9 cellular contexts compared by ENCODE assay signal in genomic region chr2:85579266-85579935, GRCh38. TPM values are rescaled to one million over a fixed set of nuclear protein-coding genes. Genes with fewer than 3 reads are reported as not detected.
DNase-seq lines count a peak whose midpoint lies in the region; ATAC-seq and TF ChIP-seq lines count a peak whose summit lies in the region.
"Had no signal": no experiment of that assay in that cellular context is flagged by ENCODE, and none has a peak within 500 bp of the region (broad histone marks: within the 10 kb centered on the region; RNA-seq: fewer than 3 reads in every experiment).

No MANE protein-coding gene starts in this region.

- peaks cover 42 to 57% (median 46%) of the 10 kb centered on the region in 3 donors for H3K4me1 Mint-ChIP-seq in CD8-positive, alpha-beta memory T cell

- H3K9me2 ChIP-seq in PC-3 (replicated peaks; ENCODE audit: low read length): no peaks in the 10 kb centered on the region

- H3K9me3 Mint-ChIP-seq in CD8-positive, alpha-beta memory T cell: no peaks in the 10 kb centered on the region

- TF ChIP-seq CTCF in PC-3 (conservative IDR thresholded peaks at IDR 0.05; ENCODE audit: low read depth, low read length) (no peak), epithelial cell of proximal tubule (conservative IDR thresholded peaks at IDR 0.05; ENCODE audit: low read depth, low read length) (no peak), neutrophil (IDR thresholded peaks at IDR 0.05) (no peak)

- H3K4me3 ChIP-seq in CD8-positive, alpha-beta memory T cell (ENCODE audit: low read length): peak overlapping the region; percentile 78
- H3K4me3 ChIP-seq in PC-3 (ENCODE audit: low read length): peak overlapping the region; percentile 73; the same call in 1 of the 2 replicates
- H3K4me3 ChIP-seq in epithelial cell of proximal tubule (ENCODE audit: low read depth, low read length): peak overlapping the region; percentile 81
- peak overlapping the region; percentile 16 to 49 for H3K4me3 ChIP-seq in neutrophil (ENCODE audit: low read depth in 1 of 2, low read length in 1 of 2)

- peak overlapping the region; percentile 85 for H3K4me2 ChIP-seq in PC-3 (ENCODE audit: low read length)

- peak overlapping the region; percentile 73 for H3K27ac ChIP-seq in CD8-positive, alpha-beta memory T cell (ENCODE audit: low read depth, low read length)
- H3K27ac ChIP-seq in PC-3 (ENCODE audit: low read length): no peak overlapping the region
- H3K27ac ChIP-seq in neutrophil: peak overlapping the region; percentile 72

- H2AFZ ChIP-seq in PC-3 (ENCODE audit: low read length): no peak overlapping the region

- no peaks in the 10 kb centered on the region for H3K27me3 ChIP-seq in CD8-positive, alpha-beta memory T cell (ENCODE audit: insufficient read depth, low read length, poor library complexity, severe bottlenecking)
- no peaks in the 10 kb centered on the region for H3K27me3 ChIP-seq in PC-3 (ENCODE audit: low read length)
- no peaks in the 10 kb centered on the region for H3K27me3 ChIP-seq in neutrophil

- peaks cover 24% of the 10 kb centered on the region for H3K79me2 ChIP-seq in PC-3 (ENCODE audit: low read length)

- BruUV-seq in PC-3 (replicated peaks; lab: Mats Ljungman, UMichigan): no TSS peak

- H3K4me1 ChIP-seq in CD8-positive, alpha-beta memory T cell (ENCODE audit: insufficient read depth, low read length): peaks cover 45% of the 10 kb centered on the region
- H3K4me1 ChIP-seq in PC-3 (ENCODE audit: insufficient read depth, low read length): peaks cover 18% of the 10 kb centered on the region
- peaks cover 44 to 45% of the 10 kb centered on the region in 2 experiments for H3K4me1 ChIP-seq in neutrophil (ENCODE audit: control insufficient read depth in 1 of 2, insufficient read depth in 1 of 2, low read depth in 1 of 2, low read length in 1 of 2)

- no peak for ATAC-seq in PC-3
- ATAC-seq in HG02642 (IDR thresholded peaks at IDR 0.05; ENCODE audit: poor library complexity, unreplicated experiment): no peak

- intact Hi-C loops in PC-3 (cut with micrococcal nuclease): no loop called here

- H3K9me3 ChIP-seq in CD8-positive, alpha-beta memory T cell (ENCODE audit: low read length): no peaks in the 10 kb centered on the region
- H3K9me3 ChIP-seq in PC-3 (ENCODE audit: low read length) (no peaks in the 10 kb centered on the region), neutrophil (no peaks in the 10 kb centered on the region)

- no peaks in the 10 kb centered on the region for H4K20me1 ChIP-seq in PC-3 (ENCODE audit: low read length)

- CTCF ChIA-PET in CD8-positive, alpha-beta memory T cell (lab: Charles Lee): interaction anchor here (2.4 kb wide), 1 partner anchor 160 kb away, joined by 7 read pairs; the partner anchor contains the start of gene SH2D6
- CTCF ChIA-PET in PC-3 (lab: Charles Lee): no interaction called here

- H3K4me3 Mint-ChIP-seq in CD8-positive, alpha-beta memory T cell: peak overlapping the region; percentile 86 to 98 (median 97)

- H3K36me3 ChIP-seq in CD8-positive, alpha-beta memory T cell (ENCODE audit: insufficient read depth, low read length): peaks cover 4% of the 10 kb centered on the region
- H3K36me3 ChIP-seq in PC-3 (ENCODE audit: low read depth, low read length): no peaks in the 10 kb centered on the region
- H3K36me3 ChIP-seq in neutrophil: no peaks in the 10 kb centered on the region

- peak overlapping the region; percentile 20 to 94 (median 68) for H3K27ac Mint-ChIP-seq in CD8-positive, alpha-beta memory T cell

- DNase-seq in CD8-positive, alpha-beta memory T cell: no peak
- no peak for DNase-seq in PC-3
- no peak for DNase-seq in epithelial cell of proximal tubule (ENCODE audit: low read depth)
- DNase-seq in NCI-H1092 (lab: John Stamatoyannopoulos, UW): no peak
- no peak for DNase-seq in 8988T
- no peak for DNase-seq in activated CD4-positive, alpha-beta T cell treated with anti-CD3 and anti-CD28 coated beads, Interleukin-2, amount 50 U/mL, for 4 hours
- DNase-seq: NCI-H446 had no signal

- H3K36me3 Mint-ChIP-seq in CD8-positive, alpha-beta memory T cell: peaks cover 6 to 50% (median 6%) of the 10 kb centered on the region in 3 donors

- no peaks in the 10 kb centered on the region for H3F3A ChIP-seq in PC-3 (ENCODE audit: low read length, unreplicated experiment)

- POLR2A ChIA-PET in CD8-positive, alpha-beta memory T cell (lab: Charles Lee): interaction anchor here (0.7 kb wide), 1 partner anchor 224 kb away, joined by 3 read pairs; no protein-coding TSS in a partner anchor
- POLR2A ChIA-PET in PC-3 (lab: Charles Lee; ENCODE audit: unreplicated experiment): no interaction called here

- H3K27me3 Mint-ChIP-seq in CD8-positive, alpha-beta memory T cell: no peaks in the 10 kb centered on the region

- no peak overlapping the region for H3K9ac ChIP-seq in PC-3 (ENCODE audit: low read length)

RNA-seq across cellular contexts. Expression of gene VAMP8, which starts 2.0 kb away (rescaled TPM):
- 10 to 100 TPM; 94.4 to 95.4 TPM for total RNA-seq in CD8-positive, alpha-beta memory T cell
- polyA plus RNA-seq in CD8-positive, alpha-beta memory T cell: 355 TPM
- 141 and 142 TPM in 2 replicates for total RNA-seq in PC-3 (2014; rRNA removed)
- 86.5 and 152 TPM in 2 replicates for total RNA-seq in epithelial cell of proximal tubule

RNA-seq across cellular contexts. Expression of gene VAMP5, which starts 4.8 kb away (rescaled TPM):
- 10 to 100 TPM; 26.4 to 28.0 TPM for total RNA-seq in CD8-positive, alpha-beta memory T cell
- 151 TPM for polyA plus RNA-seq in CD8-positive, alpha-beta memory T cell
- total RNA-seq in PC-3 (2014; rRNA removed) (0.40 TPM in 1 of 2 replicates, not detected in the other), epithelial cell of proximal tubule (25.0 and 28.9 TPM in 2 replicates)

RNA-seq across cellular contexts. Expression of gene RNF181, which starts 16.1 kb away (rescaled TPM):
- 10 to 100 TPM; 88.2 to 95.1 TPM for total RNA-seq in CD8-positive, alpha-beta memory T cell
- 181 TPM for polyA plus RNA-seq in CD8-positive, alpha-beta memory T cell
- total RNA-seq in PC-3 (2014; rRNA removed): 170 and 225 TPM in 2 replicates
- total RNA-seq in epithelial cell of proximal tubule: 187 and 280 TPM in 2 replicates

RNA-seq across cellular contexts. Expression of gene GGCX, which starts 18.1 kb away (rescaled TPM):
- total RNA-seq in CD8-positive, alpha-beta memory T cell: 10 to 100 TPM; 22.3 to 23.3 TPM
- polyA plus RNA-seq in CD8-positive, alpha-beta memory T cell: 15.7 TPM
- total RNA-seq in PC-3 (2014; rRNA removed) (34.8 and 46.7 TPM in 2 replicates), epithelial cell of proximal tubule (35.1 and 58.2 TPM in 2 replicates)

RNA-seq across cellular contexts. Expression of gene TMEM150A, which starts 23.1 kb away (rescaled TPM):
- total RNA-seq in CD8-positive, alpha-beta memory T cell: 1 to 10 TPM; 6.3 to 7.6 TPM
- 13.2 TPM for polyA plus RNA-seq in CD8-positive, alpha-beta memory T cell
- total RNA-seq in PC-3 (2014; rRNA removed): 3.9 and 4.9 TPM in 2 replicates
- 4.8 and 7.4 TPM in 2 replicates for total RNA-seq in epithelial cell of proximal tubule

Comparison
In these comparisons a context has a peak if more than half of its experiments do, and no peak if none do; other contexts are left out.
1. RNA of gene VAMP5, which starts 4.8 kb away (total RNA-seq): 26.4 to 28.0 TPM in CD8-positive, alpha-beta memory T cell and 25.0 to 28.9 TPM in epithelial cell of proximal tubule; 0.40 TPM in PC-3; every median in the first group is over 10 times any median in the second.
2. Peak in every context shown above with its lines, with median percentiles within 50 percentile points of each other: H3K4me3 ChIP-seq.